ENCODE assay signal across 33 cellular contexts in genomic region chr15:87954783-87955182, GRCh38.
"Had no signal": no experiment of that assay in that cellular context is flagged by ENCODE, and none has a peak within 500 bp of the region (broad histone marks: within the 10 kb centered on the region; RNA-seq: fewer than 3 reads in every experiment).

No MANE protein-coding gene starts in this region.

- H3K4me3 ChIP-seq: body of pancreas, cardiac muscle cell, colonic mucosa, esophagus squamous epithelium, heart left ventricle, lower lobe of right lung, neural progenitor cell, right lobe of liver, stomach, thyroid gland, upper lobe of left lung, vagina had no signal

- H3K4me1 ChIP-seq: body of pancreas, colonic mucosa, lower lobe of right lung, neural progenitor cell, right lobe of liver, stomach, thyroid gland, upper lobe of left lung had no signal

- H3K9me3 ChIP-seq: body of pancreas, colonic mucosa, esophagus squamous epithelium, heart left ventricle, lower lobe of right lung, right lobe of liver, stomach, thyroid gland, upper lobe of left lung, vagina had no signal

- H3K27me3 Mint-ChIP-seq: activated CD4-positive, alpha-beta T cell treated with anti-CD3 and anti-CD28 coated beads for 36 hours; stimulated activated naive B cell treated with anti-CD40 and anti-IgM and Interleukin-4, amounts not matched to agents 10 μg/mL and 1 μg/mL and 100 μg/mL, for 72 hours had no signal

- H3K4me3 Mint-ChIP-seq: activated CD4-positive, alpha-beta T cell treated with anti-CD3 and anti-CD28 coated beads for 36 hours; activated T-cell treated with anti-CD3 and anti-CD28 coated beads, Interleukin-2, amount 50 U/mL, for 72 hours; immature natural killer cell; naive thymus-derived CD8-positive, alpha-beta T cell; neural progenitor cell; stimulated activated naive B cell treated with anti-CD40 and anti-IgM and Interleukin-4, amounts not matched to agents 10 μg/mL and 1 μg/mL and 100 μg/mL, for 72 hours had no signal

- DNase-seq: activated CD4-positive, alpha-beta T cell treated with anti-CD3 and anti-CD28 coated beads for 36 hours; activated CD4-positive, alpha-beta T cell treated with anti-CD3 and anti-CD28 coated beads, Interleukin-2, amount 50 U/mL, for 4 hours; activated CD4-positive, CD25-positive, alpha-beta regulatory T cell; activated naive CD4-positive, alpha-beta T cell; activated T-cell treated with anti-CD3 and anti-CD28 coated beads for 4 hours; activated T-cell treated with anti-CD3 and anti-CD28 coated beads, Interleukin-2, amount 50 U/mL, for 72 hours; body of pancreas; cerebellar nuclear complex; colonic mucosa; effector CD8-positive, alpha-beta T cell; esophagus squamous epithelium; foreskin fibroblast; heart left ventricle; immature natural killer cell; kidney; lower lobe of right lung; mesenchymal stem cell; naive thymus-derived CD8-positive, alpha-beta T cell; occipital lobe; right lobe of liver; small intestine; stimulated activated CD4-positive, alpha-beta T cell treated with anti-CD3 and anti-CD28 coated beads, Interleukin-15, amount 100 ng/mL, for 24 hours; stimulated activated CD4-positive, alpha-beta T cell treated with anti-CD3 and anti-CD28 coated beads, Interleukin-2, amount 100 ng/mL, for 24 hours; stimulated activated naive B cell treated with anti-CD40 and anti-IgM and Interleukin-4, amounts not matched to agents 10 μg/mL and 1 μg/mL and 100 μg/mL, for 72 hours; stomach; T-helper 2 cell; thyroid gland; upper lobe of left lung had no signal

- ATAC-seq: activated CD4-positive, alpha-beta T cell treated with anti-CD3 and anti-CD28 coated beads for 36 hours; activated naive CD4-positive, alpha-beta T cell treated with anti-CD3 and anti-CD28 coated beads, Interleukin-2, amount 50 U/mL, for 72 hours; activated T-cell treated with anti-CD3 and anti-CD28 coated beads, Interleukin-2, amount 50 U/mL, for 72 hours; body of pancreas; lower lobe of right lung; naive thymus-derived CD8-positive, alpha-beta T cell; right lobe of liver; stimulated activated naive B cell treated with anti-CD40 and anti-IgM and Interleukin-4, amounts not matched to agents 10 μg/mL and 1 μg/mL and 100 μg/mL, for 72 hours had no signal

- H3K27ac ChIP-seq: body of pancreas, cardiac muscle cell, colonic mucosa, epithelial cell of prostate, esophagus squamous epithelium, heart left ventricle, lower lobe of right lung, neural progenitor cell, right lobe of liver, stomach, thyroid gland, upper lobe of left lung, vagina had no signal

- H3K27me3 ChIP-seq: body of pancreas, cardiac muscle cell, colonic mucosa, esophagus squamous epithelium, neural progenitor cell, right lobe of liver, thyroid gland, upper lobe of left lung, vagina had no signal

- H3K9me3 Mint-ChIP-seq: activated naive CD4-positive, alpha-beta T cell treated with anti-CD3 and anti-CD28 coated beads, Interleukin-2, amount 50 U/mL, for 72 hours; activated T-cell treated with anti-CD3 and anti-CD28 coated beads, Interleukin-2, amount 50 U/mL, for 72 hours; naive thymus-derived CD8-positive, alpha-beta T cell; stimulated activated naive B cell treated with anti-CD40 and anti-IgM and Interleukin-4, amounts not matched to agents 10 μg/mL and 1 μg/mL and 100 μg/mL, for 72 hours had no signal

- H3K36me3 Mint-ChIP-seq: activated naive CD4-positive, alpha-beta T cell treated with anti-CD3 and anti-CD28 coated beads, Interleukin-2, amount 50 U/mL, for 72 hours; immature natural killer cell; naive thymus-derived CD8-positive, alpha-beta T cell; neural progenitor cell; stimulated activated naive B cell treated with anti-CD40 and anti-IgM and Interleukin-4, amounts not matched to agents 10 μg/mL and 1 μg/mL and 100 μg/mL, for 72 hours had no signal

- H3K36me3 ChIP-seq: cardiac muscle cell, colonic mucosa, esophagus squamous epithelium, heart left ventricle, lower lobe of right lung, neural progenitor cell, right lobe of liver, stomach, thyroid gland, upper lobe of left lung, vagina had no signal

- H3K4me1 Mint-ChIP-seq: activated CD4-positive, alpha-beta T cell treated with anti-CD3 and anti-CD28 coated beads for 36 hours; immature natural killer cell; naive thymus-derived CD8-positive, alpha-beta T cell; stimulated activated naive B cell treated with anti-CD40 and anti-IgM and Interleukin-4, amounts not matched to agents 10 μg/mL and 1 μg/mL and 100 μg/mL, for 72 hours had no signal

- H3K27ac Mint-ChIP-seq: activated CD4-positive, alpha-beta T cell treated with anti-CD3 and anti-CD28 coated beads for 36 hours; activated naive CD4-positive, alpha-beta T cell treated with anti-CD3 and anti-CD28 coated beads, Interleukin-2, amount 50 U/mL, for 72 hours; activated T-cell treated with anti-CD3 and anti-CD28 coated beads, Interleukin-2, amount 50 U/mL, for 72 hours; immature natural killer cell; naive thymus-derived CD8-positive, alpha-beta T cell; neural progenitor cell; stimulated activated naive B cell treated with anti-CD40 and anti-IgM and Interleukin-4, amounts not matched to agents 10 μg/mL and 1 μg/mL and 100 μg/mL, for 72 hours had no signal
